In the genomic region with DNA sequence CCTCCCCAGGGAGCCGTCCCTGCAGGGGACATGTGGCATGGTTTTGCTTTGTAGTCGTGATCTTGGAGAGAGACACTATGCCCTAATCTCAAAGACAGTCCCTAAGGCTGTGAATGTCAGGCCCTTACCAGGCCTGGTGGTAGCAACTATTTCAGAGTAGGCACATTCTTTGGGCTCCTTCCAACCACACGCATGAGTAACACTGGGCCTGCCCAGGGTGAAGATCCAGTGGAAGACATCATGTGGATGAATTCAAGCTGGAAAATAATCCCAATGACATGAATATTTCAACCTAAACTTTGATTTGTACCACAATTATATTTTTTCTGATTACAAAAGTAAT, we compare ENCODE assay signal across 10 cellular contexts. TPM values are rescaled to one million over a fixed set of nuclear protein-coding genes. Genes with fewer than 3 reads are reported as not detected.
DNase-seq lines count a peak whose midpoint lies in the region; ATAC-seq, FAIRE-seq and TF ChIP-seq lines count a peak whose summit lies in the region.
"Had no signal": no experiment of that assay in that cellular context is flagged by ENCODE, and none has a peak within 500 bp of the region (broad histone marks: within the 10 kb centered on the region; RNA-seq: fewer than 3 reads in every experiment).

No MANE protein-coding gene starts in this region.

- intact Hi-C loops in pancreas (cut with DNase I) = no loop called here

- H3K27me3 ChIP-seq in BE2C (no peaks in the 10 kb centered on the region), pancreas (no peaks in the 10 kb centered on the region)

- H3K4me1 ChIP-seq in BE2C = peaks cover 6% of the 10 kb centered on the region
- H3K4me1 ChIP-seq in pancreas = peaks cover 23 to 35% (median 30%) of the 10 kb centered on the region in 3 donors

- H3K36me3 ChIP-seq in BE2C (no peaks in the 10 kb centered on the region), pancreas (no peaks in the 10 kb centered on the region)

- TF ChIP-seq CTCF in BE2C (IDR thresholded peaks at IDR 0.05; ENCODE audit: low read depth, low read length) = no peak
- TF ChIP-seq CTCF in pancreas (IDR thresholded peaks at IDR 0.05) = no peak

- H3K9me3 ChIP-seq in BE2C = no peaks in the 10 kb centered on the region
- H3K9me3 ChIP-seq in pancreas = no peaks in the 10 kb centered on the region

- DNase-seq in BE2C (no peak), RPMI8226 (peak; percentile 35), pancreas (no peak), ureter (ENCODE audit: low spot score) (no peak)
- DNase-seq: SW 1271 had no signal

- no peak for FAIRE-seq in pancreas (lab: Jason Lieb, UNC)

- peak overlapping the region; percentile 80 to 84 (median 81) for H3K27ac ChIP-seq in pancreas
- H3K27ac ChIP-seq: KMS-11 had no signal

- H3K4me3 ChIP-seq in BE2C (ENCODE audit: low read depth, low read length) = peak overlapping the region; percentile 12; the same call in 1 of the 2 replicates
- H3K4me3 ChIP-seq in pancreas = peak overlapping the region in 1 of 4 donors; percentile 17

- ATAC-seq in esophagus mucosa = peak; percentile 49
- peak in 3 of 4 donors; percentile 13 to 44 (median 17) for ATAC-seq in pancreas
- ATAC-seq in GM21619 (IDR thresholded peaks at IDR 0.05; ENCODE audit: unreplicated experiment) = no peak
- no peak for ATAC-seq in GM18517 (IDR thresholded peaks at IDR 0.05; ENCODE audit: unreplicated experiment)
- no peak for ATAC-seq in GM21723 (IDR thresholded peaks at IDR 0.05; ENCODE audit: unreplicated experiment)

- WGBS in pancreas, 2 donors = 25 to 28% methylated on average over 3 of the region's 3 CpGs

RNA-seq across cellular contexts. Expression of a gene that starts 39.5 kb away (rescaled TPM):
- polyA plus RNA-seq in BE2C (2012; ENCODE audit: insufficient read depth, insufficient read length, low read depth) = 20.0 TPM
- 53.5 TPM for total RNA-seq in esophagus mucosa
- total RNA-seq in pancreas = 10 to 100 TPM; 24.9 to 59.2 (median 50.3) TPM
- polyA plus RNA-seq in pancreas = 10 to 100 TPM; 13.0 to 23.8 TPM
- 41.6 TPM for total RNA-seq in ureter

Comparison
In these comparisons a context has a peak if more than half of its experiments do, and no peak if none do; other contexts are left out.
1. ATAC-seq: peak in esophagus mucosa (single experiment) and pancreas (3 of 4); none in GM21619 (single experiment), GM18517 (single experiment) and GM21723 (single experiment).